ENCODE assay signal across 19 cellular contexts in genomic region chr4:86542319-86543027, GRCh38.
"Had no signal": no experiment of that assay in that cellular context is flagged by ENCODE, and none has a peak within 500 bp of the region (broad histone marks: within the 10 kb centered on the region; RNA-seq: fewer than 3 reads in every experiment).

No MANE protein-coding gene starts in this region.

- H3K27ac Mint-ChIP-seq: activated naive CD8-positive, alpha-beta T cell; stimulated activated naive CD8-positive, alpha-beta T cell treated with anti-CD3 and anti-CD28 coated beads, Interleukin-15, amount 100 ng/mL, for 72 hours; T-cell; type B pancreatic cell had no signal

- H3K27ac ChIP-seq: cardiac muscle cell, epithelial cell of prostate, hepatocyte, ovary, psoas muscle, right lobe of liver, suprapubic skin had no signal

- H3K79me2 ChIP-seq: hepatocyte had no signal

- H3K4me3 Mint-ChIP-seq: activated CD4-positive, alpha-beta T cell treated with anti-CD3 and anti-CD28 coated beads, Interleukin-2, amount 10 ng/mL, durations not matched to agents 7 days and 5 days; activated naive CD8-positive, alpha-beta T cell; stimulated activated naive CD8-positive, alpha-beta T cell treated with anti-CD3 and anti-CD28 coated beads, Interleukin-15, amount 100 ng/mL, for 72 hours; type B pancreatic cell had no signal

- DNase-seq: activated CD4-positive, alpha-beta T cell treated with anti-CD3 and anti-CD28 coated beads, Interleukin-2, amount 10 ng/mL, durations not matched to agents 7 days and 5 days; activated gamma-delta T cell treated with Interleukin-2 at 50 U/mL for 16 hours; foreskin fibroblast; ovary; psoas muscle; right lobe of liver; SK-N-SH; small intestine; stimulated activated CD4-positive, alpha-beta T cell treated with anti-CD3 and anti-CD28 coated beads, Interleukin-15, amount 100 ng/mL, for 24 hours; stimulated activated CD4-positive, alpha-beta T cell treated with anti-CD3 and anti-CD28 coated beads, Interleukin-4, amount 100 ng/mL, for 1 hour; stimulated activated naive CD8-positive, alpha-beta T cell treated with anti-CD3 and anti-CD28 coated beads, Interleukin-15, amount 100 ng/mL, for 72 hours; T-cell had no signal

- H3K4me1 Mint-ChIP-seq: stimulated activated naive CD8-positive, alpha-beta T cell treated with anti-CD3 and anti-CD28 coated beads, Interleukin-15, amount 100 ng/mL, for 72 hours had no signal

- H3K27me3 ChIP-seq: cardiac muscle cell, hepatocyte, ovary, right lobe of liver, suprapubic skin had no signal

- H3K9me3 Mint-ChIP-seq: stimulated activated naive CD8-positive, alpha-beta T cell treated with anti-CD3 and anti-CD28 coated beads, Interleukin-15, amount 100 ng/mL, for 72 hours; T-cell; type B pancreatic cell had no signal

- H3K27me3 Mint-ChIP-seq: activated CD4-positive, alpha-beta T cell treated with anti-CD3 and anti-CD28 coated beads, Interleukin-2, amount 10 ng/mL, durations not matched to agents 7 days and 5 days; type B pancreatic cell had no signal

- ATAC-seq: activated CD4-positive, CD25-positive, alpha-beta regulatory T cell treated with anti-CD3 and anti-CD28 coated beads, Interleukin-2, amount 50 U/mL, for 24 hours; psoas muscle; right lobe of liver; stimulated activated naive CD8-positive, alpha-beta T cell treated with anti-CD3 and anti-CD28 coated beads, Interleukin-15, amount 100 ng/mL, for 72 hours; T-cell had no signal

- H3K36me3 Mint-ChIP-seq: activated naive CD8-positive, alpha-beta T cell; T-cell had no signal

- H3K4me3 ChIP-seq: cardiac muscle cell, hepatocyte, ovary, psoas muscle, right lobe of liver, suprapubic skin had no signal

- FAIRE-seq: small intestine had no signal

- H3K9me3 ChIP-seq: ovary, psoas muscle, right lobe of liver, SK-N-SH, suprapubic skin had no signal

- H3K4me2 ChIP-seq: hepatocyte, SK-N-SH had no signal

- H2AFZ ChIP-seq: hepatocyte had no signal

- H3K9ac ChIP-seq: SK-N-SH had no signal

- H3K36me3 ChIP-seq: cardiac muscle cell, ovary, right lobe of liver, suprapubic skin had no signal

- H3K4me1 ChIP-seq: psoas muscle, right lobe of liver had no signal
